2 cellular contexts compared by ENCODE assay signal in genomic region chr17:39385040-39385439, GRCh38.
TF ChIP-seq lines count a peak whose summit lies in the region.

No MANE protein-coding gene starts in this region.

TF ChIP-seq in HepG2, 621 proteins besides CTCF, POLR2A, EP300 and RAD21:
- TF ChIP-seq ZNF121 (CRISPR knock-in tag; IDR thresholded peaks at IDR 0.05) (peak; percentile 87; the same call in 1 of the 2 replicates), ZBTB33 (CRISPR knock-in tag; IDR thresholded peaks at IDR 0.05) (0 out of 2 replicates have a peak, but pooled peaks have one; percentile 38), ISL2 (CRISPR knock-in tag; IDR thresholded peaks at IDR 0.05) (no peak), ZNF652 (CRISPR knock-in tag; IDR thresholded peaks at IDR 0.05; ENCODE audit: borderline replicate concordance, low read depth) (no peak), HOXA9 (CRISPR knock-in tag; IDR thresholded peaks at IDR 0.05; ENCODE audit: borderline replicate concordance) (no peak), SUZ12 (IDR thresholded peaks at IDR 0.05; ENCODE audit: low read depth, low read length) (no peak), FOSL1 (CRISPR knock-in tag; IDR thresholded peaks at IDR 0.05; ENCODE audit: borderline replicate concordance) (no peak), ZNF761 (CRISPR knock-in tag; conservative IDR thresholded peaks at IDR 0.05) (no peak), ZSCAN31 (CRISPR knock-in tag; IDR thresholded peaks at IDR 0.05; ENCODE audit: low read depth) (no peak), ARNT2 (CRISPR knock-in tag; IDR thresholded peaks at IDR 0.05; ENCODE audit: low read depth) (no peak), ZNF773 (CRISPR knock-in tag; IDR thresholded peaks at IDR 0.05; ENCODE audit: borderline replicate concordance) (no peak)

TF ChIP-seq in K562, 482 proteins besides CTCF, POLR2A, EP300 and RAD21:
- TF ChIP-seq DEAF1 (CRISPR knock-in tag; IDR thresholded peaks at IDR 0.05): no peak
- no peak for TF ChIP-seq TOE1 (IDR thresholded peaks at IDR 0.05; ENCODE audit: borderline replicate concordance)
- TF ChIP-seq TOE1 (CRISPR knock-in tag; IDR thresholded peaks at IDR 0.05; ENCODE audit: borderline replicate concordance, low read depth): no peak
- TF ChIP-seq NUFIP1 (IDR thresholded peaks at IDR 0.05; ENCODE audit: partially characterized antibody): no peak
- TF ChIP-seq EZH2 (IDR thresholded peaks at IDR 0.05; ENCODE audit: borderline replicate concordance, low read depth, low read length): no peak
- no peak for TF ChIP-seq ATF1 (CRISPR knock-in tag; IDR thresholded peaks at IDR 0.05)
- no peak for TF ChIP-seq ATF1 (tag; IDR thresholded peaks at IDR 0.05)
- no peak for TF ChIP-seq ELK1 (CRISPR knock-in tag; IDR thresholded peaks at IDR 0.05)
- TF ChIP-seq SRSF7 (optimal IDR thresholded peaks at IDR 0.05; ENCODE audit: low read depth, low read length): no peak
- 0 out of 2 replicates have a peak, but pooled peaks have one; percentile 36 for TF ChIP-seq ZBTB33 (CRISPR knock-in tag; IDR thresholded peaks at IDR 0.05)
- no peak for TF ChIP-seq CEBPZ (IDR thresholded peaks at IDR 0.05; ENCODE audit: borderline replicate concordance, low read depth, low read length)
- TF ChIP-seq GATAD2A (IDR thresholded peaks at IDR 0.05): no peak
- TF ChIP-seq ZNF121 (CRISPR knock-in tag; conservative IDR thresholded peaks at IDR 0.05): peak; percentile 86
- no peak for TF ChIP-seq ZNF780A (CRISPR knock-in tag; IDR thresholded peaks at IDR 0.05)
- TF ChIP-seq FOXJ3 (CRISPR knock-in tag; IDR thresholded peaks at IDR 0.05): no peak
- no peak for TF ChIP-seq HNRNPL (IDR thresholded peaks at IDR 0.05; ENCODE audit: low read depth, low read length)
TF ChIP-seq in K562: peak in this region for 2.
